1 cellular context compared by ENCODE assay signal in the genomic region with DNA sequence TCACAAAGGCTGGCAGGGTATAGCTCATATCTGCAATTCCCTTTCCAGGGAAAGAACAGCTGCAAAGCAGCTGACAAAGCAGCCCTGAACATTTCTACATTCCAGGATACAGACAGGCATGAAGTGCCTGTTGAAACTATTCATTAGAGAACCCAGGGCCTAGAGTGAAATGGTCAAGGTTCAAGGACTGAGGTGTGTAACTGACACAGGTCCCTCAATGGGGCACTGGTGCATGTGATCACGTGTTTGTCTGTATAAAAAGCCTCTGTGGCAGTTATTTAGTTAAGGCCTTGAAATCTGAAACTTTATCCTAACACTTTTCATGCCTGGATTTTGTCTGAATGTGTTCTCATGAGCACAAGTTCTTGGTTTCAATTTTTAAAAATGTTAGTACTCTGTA.
TF ChIP-seq lines count a peak whose summit lies in the region.

No MANE protein-coding gene starts in this region.

TF ChIP-seq in HepG2, 621 proteins besides CTCF, POLR2A, EP300 and RAD21 (continued from another document and continues in another):
- TF ChIP-seq, protein P1, sequence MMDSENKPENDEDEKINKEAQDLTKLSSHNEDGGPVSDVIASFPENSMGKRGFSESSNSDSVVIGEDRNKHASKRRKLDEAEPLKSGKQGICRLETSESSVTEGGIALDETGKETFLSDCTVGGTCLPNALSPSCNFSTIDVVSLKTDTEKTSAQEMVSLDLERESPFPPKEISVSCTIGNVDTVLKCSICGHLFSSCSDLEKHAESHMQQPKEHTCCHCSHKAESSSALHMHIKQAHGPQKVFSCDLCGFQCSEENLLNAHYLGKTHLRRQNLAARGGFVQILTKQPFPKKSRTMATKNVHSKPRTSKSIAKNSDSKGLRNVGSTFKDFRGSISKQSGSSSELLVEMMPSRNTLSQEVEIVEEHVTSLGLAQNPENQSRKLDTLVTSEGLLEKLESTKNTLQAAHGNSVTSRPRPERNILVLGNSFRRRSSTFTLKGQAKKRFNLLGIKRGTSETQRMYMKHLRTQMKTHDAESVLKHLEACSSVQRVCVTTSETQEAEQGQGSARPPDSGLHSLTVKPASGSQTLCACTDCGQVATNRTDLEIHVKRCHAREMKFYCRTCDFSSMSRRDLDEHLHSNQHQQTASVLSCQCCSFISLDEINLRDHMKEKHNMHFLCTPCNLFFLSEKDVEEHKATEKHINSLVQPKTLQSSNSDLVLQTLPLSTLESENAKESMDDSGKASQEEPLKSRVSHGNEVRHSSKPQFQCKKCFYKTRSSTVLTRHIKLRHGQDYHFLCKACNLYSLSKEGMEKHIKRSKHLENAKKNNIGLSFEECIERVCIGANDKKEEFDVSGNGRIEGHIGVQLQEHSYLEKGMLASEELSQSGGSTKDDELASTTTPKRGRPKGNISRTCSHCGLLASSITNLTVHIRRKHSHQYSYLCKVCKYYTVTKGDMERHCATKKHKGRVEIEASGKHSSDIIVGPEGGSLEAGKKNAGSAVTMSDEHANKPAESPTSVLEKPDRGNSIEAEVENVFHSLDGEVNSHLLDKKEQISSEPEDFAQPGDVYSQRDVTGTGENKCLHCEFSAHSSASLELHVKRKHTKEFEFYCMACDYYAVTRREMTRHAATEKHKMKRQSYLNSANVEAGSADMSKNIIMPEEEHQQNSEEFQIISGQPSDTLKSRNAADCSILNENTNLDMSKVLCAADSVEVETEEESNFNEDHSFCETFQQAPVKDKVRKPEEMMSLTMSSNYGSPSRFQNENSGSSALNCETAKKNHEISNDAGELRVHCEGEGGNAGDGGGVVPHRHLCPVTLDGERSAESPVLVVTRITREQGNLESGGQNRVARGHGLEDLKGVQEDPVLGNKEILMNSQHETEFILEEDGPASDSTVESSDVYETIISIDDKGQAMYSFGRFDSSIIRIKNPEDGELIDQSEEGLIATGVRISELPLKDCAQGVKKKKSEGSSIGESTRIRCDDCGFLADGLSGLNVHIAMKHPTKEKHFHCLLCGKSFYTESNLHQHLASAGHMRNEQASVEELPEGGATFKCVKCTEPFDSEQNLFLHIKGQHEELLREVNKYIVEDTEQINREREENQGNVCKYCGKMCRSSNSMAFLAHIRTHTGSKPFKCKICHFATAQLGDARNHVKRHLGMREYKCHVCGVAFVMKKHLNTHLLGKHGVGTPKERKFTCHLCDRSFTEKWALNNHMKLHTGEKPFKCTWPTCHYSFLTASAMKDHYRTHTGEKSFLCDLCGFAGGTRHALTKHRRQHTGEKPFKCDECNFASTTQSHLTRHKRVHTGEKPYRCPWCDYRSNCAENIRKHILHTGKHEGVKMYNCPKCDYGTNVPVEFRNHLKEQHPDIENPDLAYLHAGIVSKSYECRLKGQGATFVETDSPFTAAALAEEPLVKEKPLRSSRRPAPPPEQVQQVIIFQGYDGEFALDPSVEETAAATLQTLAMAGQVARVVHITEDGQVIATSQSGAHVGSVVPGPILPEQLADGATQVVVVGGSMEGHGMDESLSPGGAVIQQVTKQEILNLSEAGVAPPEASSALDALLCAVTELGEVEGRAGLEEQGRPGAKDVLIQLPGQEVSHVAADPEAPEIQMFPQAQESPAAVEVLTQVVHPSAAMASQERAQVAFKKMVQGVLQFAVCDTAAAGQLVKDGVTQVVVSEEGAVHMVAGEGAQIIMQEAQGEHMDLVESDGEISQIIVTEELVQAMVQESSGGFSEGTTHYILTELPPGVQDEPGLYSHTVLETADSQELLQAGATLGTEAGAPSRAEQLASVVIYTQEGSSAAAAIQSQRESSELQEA (CRISPR knock-in tag; IDR thresholded peaks at IDR 0.05; ENCODE audit: not compliant biosample characterization), result no peak
- no peak for TF ChIP-seq ZNF251 (CRISPR knock-in tag; IDR thresholded peaks at IDR 0.05)
- TF ChIP-seq ZNF615 (CRISPR knock-in tag; IDR thresholded peaks at IDR 0.05; ENCODE audit: borderline replicate concordance), result no peak
- peak; percentile 71; the same call in 1 of the 2 replicates for TF ChIP-seq DMAP1 (CRISPR knock-in tag; IDR thresholded peaks at IDR 0.05)
- no peak for TF ChIP-seq FLYWCH1 (CRISPR knock-in tag; IDR thresholded peaks at IDR 0.05)
- no peak for TF ChIP-seq ZNF850 (CRISPR knock-in tag; conservative IDR thresholded peaks at IDR 0.05)
- TF ChIP-seq HNRNPH1 (optimal IDR thresholded peaks at IDR 0.05; ENCODE audit: low read depth, low read length), result no peak
- TF ChIP-seq ZNF670 (CRISPR knock-in tag; IDR thresholded peaks at IDR 0.05; ENCODE audit: borderline replicate concordance), result no peak
- no peak for TF ChIP-seq ZFP37 (CRISPR knock-in tag; IDR thresholded peaks at IDR 0.05; ENCODE audit: borderline replicate concordance)
- TF ChIP-seq PPARG (CRISPR knock-in tag; conservative IDR thresholded peaks at IDR 0.05), result peak; percentile 95
- TF ChIP-seq, protein P2, sequence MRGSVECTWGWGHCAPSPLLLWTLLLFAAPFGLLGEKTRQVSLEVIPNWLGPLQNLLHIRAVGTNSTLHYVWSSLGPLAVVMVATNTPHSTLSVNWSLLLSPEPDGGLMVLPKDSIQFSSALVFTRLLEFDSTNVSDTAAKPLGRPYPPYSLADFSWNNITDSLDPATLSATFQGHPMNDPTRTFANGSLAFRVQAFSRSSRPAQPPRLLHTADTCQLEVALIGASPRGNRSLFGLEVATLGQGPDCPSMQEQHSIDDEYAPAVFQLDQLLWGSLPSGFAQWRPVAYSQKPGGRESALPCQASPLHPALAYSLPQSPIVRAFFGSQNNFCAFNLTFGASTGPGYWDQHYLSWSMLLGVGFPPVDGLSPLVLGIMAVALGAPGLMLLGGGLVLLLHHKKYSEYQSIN (CRISPR knock-in tag; IDR thresholded peaks at IDR 0.05; ENCODE audit: borderline replicate concordance), result no peak
- peak; percentile 90 for TF ChIP-seq ZNF331 (CRISPR knock-in tag; IDR thresholded peaks at IDR 0.05)
- TF ChIP-seq, protein P3, sequence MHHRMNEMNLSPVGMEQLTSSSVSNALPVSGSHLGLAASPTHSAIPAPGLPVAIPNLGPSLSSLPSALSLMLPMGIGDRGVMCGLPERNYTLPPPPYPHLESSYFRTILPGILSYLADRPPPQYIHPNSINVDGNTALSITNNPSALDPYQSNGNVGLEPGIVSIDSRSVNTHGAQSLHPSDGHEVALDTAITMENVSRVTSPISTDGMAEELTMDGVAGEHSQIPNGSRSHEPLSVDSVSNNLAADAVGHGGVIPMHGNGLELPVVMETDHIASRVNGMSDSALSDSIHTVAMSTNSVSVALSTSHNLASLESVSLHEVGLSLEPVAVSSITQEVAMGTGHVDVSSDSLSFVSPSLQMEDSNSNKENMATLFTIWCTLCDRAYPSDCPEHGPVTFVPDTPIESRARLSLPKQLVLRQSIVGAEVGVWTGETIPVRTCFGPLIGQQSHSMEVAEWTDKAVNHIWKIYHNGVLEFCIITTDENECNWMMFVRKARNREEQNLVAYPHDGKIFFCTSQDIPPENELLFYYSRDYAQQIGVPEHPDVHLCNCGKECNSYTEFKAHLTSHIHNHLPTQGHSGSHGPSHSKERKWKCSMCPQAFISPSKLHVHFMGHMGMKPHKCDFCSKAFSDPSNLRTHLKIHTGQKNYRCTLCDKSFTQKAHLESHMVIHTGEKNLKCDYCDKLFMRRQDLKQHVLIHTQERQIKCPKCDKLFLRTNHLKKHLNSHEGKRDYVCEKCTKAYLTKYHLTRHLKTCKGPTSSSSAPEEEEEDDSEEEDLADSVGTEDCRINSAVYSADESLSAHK (CRISPR knock-in tag; IDR thresholded peaks at IDR 0.05; ENCODE audit: borderline replicate concordance), result no peak
- TF ChIP-seq HES4 (CRISPR knock-in tag; IDR thresholded peaks at IDR 0.05; ENCODE audit: borderline replicate concordance), result no peak
- TF ChIP-seq, protein P4, sequence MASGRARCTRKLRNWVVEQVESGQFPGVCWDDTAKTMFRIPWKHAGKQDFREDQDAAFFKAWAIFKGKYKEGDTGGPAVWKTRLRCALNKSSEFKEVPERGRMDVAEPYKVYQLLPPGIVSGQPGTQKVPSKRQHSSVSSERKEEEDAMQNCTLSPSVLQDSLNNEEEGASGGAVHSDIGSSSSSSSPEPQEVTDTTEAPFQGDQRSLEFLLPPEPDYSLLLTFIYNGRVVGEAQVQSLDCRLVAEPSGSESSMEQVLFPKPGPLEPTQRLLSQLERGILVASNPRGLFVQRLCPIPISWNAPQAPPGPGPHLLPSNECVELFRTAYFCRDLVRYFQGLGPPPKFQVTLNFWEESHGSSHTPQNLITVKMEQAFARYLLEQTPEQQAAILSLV (CRISPR knock-in tag; IDR thresholded peaks at IDR 0.05; ENCODE audit: borderline replicate concordance), result no peak
- no peak for TF ChIP-seq AGO2 (optimal IDR thresholded peaks at IDR 0.05; ENCODE audit: low read depth, low read length)
- TF ChIP-seq, protein P5, sequence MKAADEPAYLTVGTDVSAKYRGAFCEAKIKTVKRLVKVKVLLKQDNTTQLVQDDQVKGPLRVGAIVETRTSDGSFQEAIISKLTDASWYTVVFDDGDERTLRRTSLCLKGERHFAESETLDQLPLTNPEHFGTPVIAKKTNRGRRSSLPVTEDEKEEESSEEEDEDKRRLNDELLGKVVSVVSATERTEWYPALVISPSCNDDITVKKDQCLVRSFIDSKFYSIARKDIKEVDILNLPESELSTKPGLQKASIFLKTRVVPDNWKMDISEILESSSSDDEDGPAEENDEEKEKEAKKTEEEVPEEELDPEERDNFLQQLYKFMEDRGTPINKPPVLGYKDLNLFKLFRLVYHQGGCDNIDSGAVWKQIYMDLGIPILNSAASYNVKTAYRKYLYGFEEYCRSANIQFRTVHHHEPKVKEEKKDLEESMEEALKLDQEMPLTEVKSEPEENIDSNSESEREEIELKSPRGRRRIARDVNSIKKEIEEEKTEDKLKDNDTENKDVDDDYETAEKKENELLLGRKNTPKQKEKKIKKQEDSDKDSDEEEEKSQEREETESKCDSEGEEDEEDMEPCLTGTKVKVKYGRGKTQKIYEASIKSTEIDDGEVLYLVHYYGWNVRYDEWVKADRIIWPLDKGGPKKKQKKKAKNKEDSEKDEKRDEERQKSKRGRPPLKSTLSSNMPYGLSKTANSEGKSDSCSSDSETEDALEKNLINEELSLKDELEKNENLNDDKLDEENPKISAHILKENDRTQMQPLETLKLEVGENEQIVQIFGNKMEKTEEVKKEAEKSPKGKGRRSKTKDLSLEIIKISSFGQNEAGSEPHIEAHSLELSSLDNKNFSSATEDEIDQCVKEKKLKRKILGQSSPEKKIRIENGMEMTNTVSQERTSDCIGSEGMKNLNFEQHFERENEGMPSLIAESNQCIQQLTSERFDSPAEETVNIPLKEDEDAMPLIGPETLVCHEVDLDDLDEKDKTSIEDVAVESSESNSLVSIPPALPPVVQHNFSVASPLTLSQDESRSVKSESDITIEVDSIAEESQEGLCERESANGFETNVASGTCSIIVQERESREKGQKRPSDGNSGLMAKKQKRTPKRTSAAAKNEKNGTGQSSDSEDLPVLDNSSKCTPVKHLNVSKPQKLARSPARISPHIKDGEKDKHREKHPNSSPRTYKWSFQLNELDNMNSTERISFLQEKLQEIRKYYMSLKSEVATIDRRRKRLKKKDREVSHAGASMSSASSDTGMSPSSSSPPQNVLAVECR (CRISPR knock-in tag; IDR thresholded peaks at IDR 0.05; ENCODE audit: borderline replicate concordance), result peak; percentile 54; the same call in 1 of the 2 replicates
- TF ChIP-seq, protein P6, sequence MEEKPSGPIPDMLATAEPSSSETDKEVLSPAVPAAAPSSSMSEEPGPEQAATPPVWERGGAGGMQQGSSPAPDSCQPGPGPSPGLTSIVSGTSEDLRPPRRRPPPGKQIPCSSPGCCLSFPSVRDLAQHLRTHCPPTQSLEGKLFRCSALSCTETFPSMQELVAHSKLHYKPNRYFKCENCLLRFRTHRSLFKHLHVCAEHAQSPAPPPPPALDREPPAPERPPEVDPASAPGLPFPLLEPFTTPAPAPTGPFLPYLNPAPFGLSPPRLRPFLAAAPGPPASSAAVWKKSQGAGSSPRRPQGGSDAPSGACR (CRISPR knock-in tag; IDR thresholded peaks at IDR 0.05), result no peak
- TF ChIP-seq KLF13 (CRISPR knock-in tag; IDR thresholded peaks at IDR 0.05), result no peak
- no peak for TF ChIP-seq ARID2 (CRISPR knock-in tag; IDR thresholded peaks at IDR 0.05; ENCODE audit: borderline replicate concordance)
- no peak; the same call in 1 of the 2 replicates for TF ChIP-seq JDP2 (CRISPR knock-in tag; IDR thresholded peaks at IDR 0.05; ENCODE audit: borderline replicate concordance)
- TF ChIP-seq, protein P7, sequence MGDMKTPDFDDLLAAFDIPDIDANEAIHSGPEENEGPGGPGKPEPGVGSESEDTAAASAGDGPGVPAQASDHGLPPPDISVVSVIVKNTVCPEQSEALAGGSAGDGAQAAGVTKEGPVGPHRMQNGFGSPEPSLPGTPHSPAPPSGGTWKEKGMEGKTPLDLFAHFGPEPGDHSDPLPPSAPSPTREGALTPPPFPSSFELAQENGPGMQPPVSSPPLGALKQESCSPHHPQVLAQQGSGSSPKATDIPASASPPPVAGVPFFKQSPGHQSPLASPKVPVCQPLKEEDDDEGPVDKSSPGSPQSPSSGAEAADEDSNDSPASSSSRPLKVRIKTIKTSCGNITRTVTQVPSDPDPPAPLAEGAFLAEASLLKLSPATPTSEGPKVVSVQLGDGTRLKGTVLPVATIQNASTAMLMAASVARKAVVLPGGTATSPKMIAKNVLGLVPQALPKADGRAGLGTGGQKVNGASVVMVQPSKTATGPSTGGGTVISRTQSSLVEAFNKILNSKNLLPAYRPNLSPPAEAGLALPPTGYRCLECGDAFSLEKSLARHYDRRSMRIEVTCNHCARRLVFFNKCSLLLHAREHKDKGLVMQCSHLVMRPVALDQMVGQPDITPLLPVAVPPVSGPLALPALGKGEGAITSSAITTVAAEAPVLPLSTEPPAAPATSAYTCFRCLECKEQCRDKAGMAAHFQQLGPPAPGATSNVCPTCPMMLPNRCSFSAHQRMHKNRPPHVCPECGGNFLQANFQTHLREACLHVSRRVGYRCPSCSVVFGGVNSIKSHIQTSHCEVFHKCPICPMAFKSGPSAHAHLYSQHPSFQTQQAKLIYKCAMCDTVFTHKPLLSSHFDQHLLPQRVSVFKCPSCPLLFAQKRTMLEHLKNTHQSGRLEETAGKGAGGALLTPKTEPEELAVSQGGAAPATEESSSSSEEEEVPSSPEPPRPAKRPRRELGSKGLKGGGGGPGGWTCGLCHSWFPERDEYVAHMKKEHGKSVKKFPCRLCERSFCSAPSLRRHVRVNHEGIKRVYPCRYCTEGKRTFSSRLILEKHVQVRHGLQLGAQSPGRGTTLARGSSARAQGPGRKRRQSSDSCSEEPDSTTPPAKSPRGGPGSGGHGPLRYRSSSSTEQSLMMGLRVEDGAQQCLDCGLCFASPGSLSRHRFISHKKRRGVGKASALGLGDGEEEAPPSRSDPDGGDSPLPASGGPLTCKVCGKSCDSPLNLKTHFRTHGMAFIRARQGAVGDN (CRISPR knock-in tag; IDR thresholded peaks at IDR 0.05), result no peak
- no peak for TF ChIP-seq NFE2L1 (CRISPR knock-in tag; IDR thresholded peaks at IDR 0.05; ENCODE audit: borderline replicate concordance)
- TF ChIP-seq CBX1 (IDR thresholded peaks at IDR 0.05; ENCODE audit: low read depth), result no peak
- TF ChIP-seq ZNF367 (CRISPR knock-in tag; IDR thresholded peaks at IDR 0.05; ENCODE audit: borderline replicate concordance), result no peak
- TF ChIP-seq U2AF2 (IDR thresholded peaks at IDR 0.05; ENCODE audit: low read depth, low read length), result no peak
- no peak for TF ChIP-seq PHF20 (CRISPR knock-in tag; IDR thresholded peaks at IDR 0.05)
- TF ChIP-seq, protein P8, sequence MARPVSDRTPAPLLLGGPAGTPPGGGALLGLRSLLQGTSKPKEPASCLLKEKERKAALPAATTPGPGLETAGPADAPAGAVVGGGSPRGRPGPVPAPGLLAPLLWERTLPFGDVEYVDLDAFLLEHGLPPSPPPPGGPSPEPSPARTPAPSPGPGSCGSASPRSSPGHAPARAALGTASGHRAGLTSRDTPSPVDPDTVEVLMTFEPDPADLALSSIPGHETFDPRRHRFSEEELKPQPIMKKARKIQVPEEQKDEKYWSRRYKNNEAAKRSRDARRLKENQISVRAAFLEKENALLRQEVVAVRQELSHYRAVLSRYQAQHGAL (CRISPR knock-in tag; IDR thresholded peaks at IDR 0.05; ENCODE audit: not compliant biosample characterization), result no peak
- no peak for TF ChIP-seq HOXD1 (CRISPR knock-in tag; IDR thresholded peaks at IDR 0.05)
- no peak for TF ChIP-seq ZNF263 (CRISPR knock-in tag; IDR thresholded peaks at IDR 0.05)
- peak; percentile 63; the same call in 1 of the 2 replicates for TF ChIP-seq ESRRA (CRISPR knock-in tag; IDR thresholded peaks at IDR 0.05; ENCODE audit: low read depth)
- no peak for TF ChIP-seq ZSCAN31 (CRISPR knock-in tag; IDR thresholded peaks at IDR 0.05; ENCODE audit: low read depth)
